22 cellular contexts compared by ENCODE assay signal in genomic region chr11:77677138-77677537, GRCh38. TPM values are rescaled to one million over a fixed set of nuclear protein-coding genes. Genes with fewer than 3 reads are reported as not detected.
DNase-seq lines count a peak whose midpoint lies in the region; ATAC-seq, FAIRE-seq and TF ChIP-seq lines count a peak whose summit lies in the region.
"Had no signal": no experiment of that assay in that cellular context is flagged by ENCODE, and none has a peak within 500 bp of the region (broad histone marks: within the 10 kb centered on the region; RNA-seq: fewer than 3 reads in every experiment).

No MANE protein-coding gene starts in this region.

- peaks cover 13 to 91% of the 10 kb centered on the region in 2 experiments for H3K36me3 ChIP-seq in mesenchymal stem cell (ENCODE audit: control insufficient read depth in 1 of 2, insufficient read depth in 2 of 2, low read depth in 1 of 2, low read length in 2 of 2)

- H3K9me3 Mint-ChIP-seq in activated naive CD4-positive, alpha-beta T cell treated with anti-CD3 and anti-CD28 coated beads, Interleukin-2, amount 10 ng/mL, durations not matched to agents 7 days and 5 days: no peaks in the 10 kb centered on the region

- TF ChIP-seq CTCF in fibroblast of mammary gland (conservative IDR thresholded peaks at IDR 0.05; ENCODE audit: control insufficient read depth, insufficient read depth, low read depth, low read length): no peak

- H3K4me3 Mint-ChIP-seq in activated naive CD4-positive, alpha-beta T cell treated with anti-CD3 and anti-CD28 coated beads, Interleukin-2, amount 10 ng/mL, durations not matched to agents 7 days and 5 days: no peak overlapping the region
- H3K4me3 Mint-ChIP-seq in T-helper 17 cell: no peak overlapping the region

- no peak overlapping the region for H3K4me2 ChIP-seq in mesenchymal stem cell (ENCODE audit: low read length, poor library complexity, severe bottlenecking)
- H3K4me2 ChIP-seq: SK-N-SH had no signal

- H3K9me3 ChIP-seq in T-helper 17 cell (ENCODE audit: control insufficient read depth, low read length, poor library complexity, severe bottlenecking) (no peaks in the 10 kb centered on the region), mesenchymal stem cell (ENCODE audit: control insufficient read depth, low read length) (no peaks in the 10 kb centered on the region)
- H3K9me3 ChIP-seq: BE2C, SK-N-SH had no signal

- H2BK120ac ChIP-seq in mesenchymal stem cell (ENCODE audit: low read depth, low read length): no peak overlapping the region

- no peak overlapping the region for H3K18ac ChIP-seq in mesenchymal stem cell (ENCODE audit: low read depth in 1 of 2, low read length in 2 of 2)

- H3K4me1 Mint-ChIP-seq in activated naive CD4-positive, alpha-beta T cell treated with anti-CD3 and anti-CD28 coated beads, Interleukin-2, amount 10 ng/mL, durations not matched to agents 7 days and 5 days: no peaks in the 10 kb centered on the region
- peaks cover 6% of the 10 kb centered on the region for H3K4me1 Mint-ChIP-seq in T-helper 17 cell

- no peak for FAIRE-seq in urothelium cell line (lab: Jason Lieb, UNC)
- FAIRE-seq: A204.1, D721Med, GM19239, K562 had no signal

- H2BK5ac ChIP-seq in mesenchymal stem cell (ENCODE audit: low read depth, low read length, poor library complexity, severe bottlenecking): no peak overlapping the region

- H2BK15ac ChIP-seq in mesenchymal stem cell (ENCODE audit: low read depth, poor library complexity, severe bottlenecking): no peak overlapping the region

- H3K4me1 ChIP-seq in mesenchymal stem cell (ENCODE audit: control insufficient read depth, insufficient read depth, low read depth, low read length): peaks cover 2% of the 10 kb centered on the region
- H3K4me1 ChIP-seq: BE2C had no signal

- 98% methylated on average over 3 of the region's 3 CpGs for WGBS in mesenchymal stem cell

- no peak overlapping the region for H3K14ac ChIP-seq in mesenchymal stem cell (ENCODE audit: low read length in 2 of 2)

- no peak overlapping the region for H3K23ac ChIP-seq in mesenchymal stem cell (ENCODE audit: low read length in 2 of 2)

- H2AK5ac ChIP-seq in mesenchymal stem cell (ENCODE audit: low read length, severe bottlenecking): no peak overlapping the region

- no peaks in the 10 kb centered on the region for H3K27me3 ChIP-seq in mesenchymal stem cell (ENCODE audit: control insufficient read depth in 1 of 2, insufficient read depth in 1 of 2, low read length in 2 of 2)
- H3K27me3 ChIP-seq: BE2C had no signal

- H3K9ac ChIP-seq in mesenchymal stem cell (ENCODE audit: low read length): no peak overlapping the region
- H3K9ac ChIP-seq: SK-N-SH had no signal

- peaks cover 51% of the 10 kb centered on the region for H3K36me3 Mint-ChIP-seq in activated naive CD4-positive, alpha-beta T cell treated with anti-CD3 and anti-CD28 coated beads, Interleukin-2, amount 10 ng/mL, durations not matched to agents 7 days and 5 days
- H3K36me3 Mint-ChIP-seq in T-helper 17 cell (ENCODE audit: low read depth): peaks cover 21% of the 10 kb centered on the region

- H3K4me3 ChIP-seq in fibroblast of mammary gland (ENCODE audit: control insufficient read depth, low read depth, low read length): no peak overlapping the region
- no peak overlapping the region for H3K4me3 ChIP-seq in mesenchymal stem cell (ENCODE audit: insufficient read depth in 1 of 2, low read depth in 1 of 2, low read length in 2 of 2)
- H3K4me3 ChIP-seq: K562 had no signal

- no peak for DNase-seq in activated naive CD4-positive, alpha-beta T cell treated with anti-CD3 and anti-CD28 coated beads, Interleukin-2, amount 10 ng/mL, durations not matched to agents 7 days and 5 days
- DNase-seq in activated naive CD4-positive, alpha-beta T cell treated with anti-CD3 and anti-CD28 coated beads, Interleukin-2, amount 50 U/mL, for 16 hours: no peak
- DNase-seq in T-helper 17 cell (no peak), fibroblast of mammary gland (ENCODE audit: low read depth) (peak; percentile 12), urothelium cell line (ENCODE audit: low spot score) (no peak), mesenchymal stem cell (no peak)
- DNase-seq: BE2C, DMS53, EL, GF-D8, NCI-H1092 treated with DMSO at 0.1 percent for 48 hours, NCI-H146, NCI-H2029, NCI-H2227 treated with DMSO at 0.1 percent for 48 hours, NCI-H510A, SIG-M5, SK-N-SH had no signal

- CTCF ChIA-PET in activated naive CD4-positive, alpha-beta T cell treated with anti-CD3 and anti-CD28 coated beads, Interleukin-2, amount 10 ng/mL, durations not matched to agents 7 days and 5 days (lab: Charles Lee): no interaction called here

- peak overlapping the region; percentile 9 for H3K27ac Mint-ChIP-seq in activated naive CD4-positive, alpha-beta T cell treated with anti-CD3 and anti-CD28 coated beads, Interleukin-2, amount 10 ng/mL, durations not matched to agents 7 days and 5 days
- H3K27ac Mint-ChIP-seq in T-helper 17 cell: peak overlapping the region; percentile 51

- no peaks in the 10 kb centered on the region for H3K27me3 Mint-ChIP-seq in activated naive CD4-positive, alpha-beta T cell treated with anti-CD3 and anti-CD28 coated beads, Interleukin-2, amount 10 ng/mL, durations not matched to agents 7 days and 5 days
- H3K27me3 Mint-ChIP-seq in T-helper 17 cell: no peaks in the 10 kb centered on the region

- H3K4ac ChIP-seq in mesenchymal stem cell (ENCODE audit: low read depth in 1 of 2, low read length in 2 of 2): no peak overlapping the region

- H2AFZ ChIP-seq in mesenchymal stem cell (ENCODE audit: low read depth, low read length): no peak overlapping the region

- H4K8ac ChIP-seq in mesenchymal stem cell (ENCODE audit: low read length): no peak overlapping the region

- H3K79me1 ChIP-seq in mesenchymal stem cell (replicated peaks; ENCODE audit: low read length, poor library complexity, severe bottlenecking): peaks cover 2% of the 10 kb centered on the region

- no peak overlapping the region for H3K27ac ChIP-seq in mesenchymal stem cell (ENCODE audit: low read length, poor library complexity, severe bottlenecking)

- ATAC-seq in T-helper 17 cell: no peak
- ATAC-seq in GM19455 (IDR thresholded peaks at IDR 0.05; ENCODE audit: unreplicated experiment): no peak
- ATAC-seq: K562 had no signal

- H4K91ac ChIP-seq in mesenchymal stem cell (ENCODE audit: low read length): no peak overlapping the region

- no peak overlapping the region for H2BK12ac ChIP-seq in mesenchymal stem cell (ENCODE audit: low read length in 2 of 2)

RNA-seq across cellular contexts. Expression of gene CLNS1A, which starts 39.5 kb away (rescaled TPM):
- 10 to 100 TPM; 76.4 to 87.4 TPM for total RNA-seq in T-helper 17 cell
- polyA plus RNA-seq in mesenchymal stem cell (2013, experiment 1 of 2): 41.7 TPM
- 44.4 TPM for polyA plus RNA-seq in mesenchymal stem cell (2013, experiment 2 of 2)
